ENCODE assay signal across 8 cellular contexts in genomic region chr14:92922883-92923743, GRCh38. TPM values are rescaled to one million over a fixed set of nuclear protein-coding genes. Genes with fewer than 3 reads are reported as not detected.
DNase-seq lines count a peak whose midpoint lies in the region; ATAC-seq and TF ChIP-seq lines count a peak whose summit lies in the region.

A gene with protein sequence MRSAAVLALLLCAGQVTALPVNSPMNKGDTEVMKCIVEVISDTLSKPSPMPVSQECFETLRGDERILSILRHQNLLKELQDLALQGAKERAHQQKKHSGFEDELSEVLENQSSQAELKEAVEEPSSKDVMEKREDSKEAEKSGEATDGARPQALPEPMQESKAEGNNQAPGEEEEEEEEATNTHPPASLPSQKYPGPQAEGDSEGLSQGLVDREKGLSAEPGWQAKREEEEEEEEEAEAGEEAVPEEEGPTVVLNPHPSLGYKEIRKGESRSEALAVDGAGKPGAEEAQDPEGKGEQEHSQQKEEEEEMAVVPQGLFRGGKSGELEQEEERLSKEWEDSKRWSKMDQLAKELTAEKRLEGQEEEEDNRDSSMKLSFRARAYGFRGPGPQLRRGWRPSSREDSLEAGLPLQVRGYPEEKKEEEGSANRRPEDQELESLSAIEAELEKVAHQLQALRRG (plus strand): TSS chr14:92923150. CDS start chr14:92923360, 210 bp downstream.

- H3K4me1 ChIP-seq in colonic mucosa (no peaks in the 10 kb centered on the region), stomach (peaks cover 0 to 11% (median 4%) of the 10 kb centered on the region in 4 donors)

- intact Hi-C loops in colonic mucosa (cut with DNase I), result no loop called here
- intact Hi-C loops in stomach (cut with DNase I; ENCODE audit: low total_unique reads), result no loop called here

- H3K4me3 ChIP-seq in colonic mucosa (no peak within 1 kb of the TSS), stomach (peak within 1 kb of the TSS in 3 of 4 donors; percentile 7 to 19 (median 11))

- 6 to 12% (median 11%) methylated on average over 53 to 86 of the region's 86 CpGs for WGBS in stomach, 5 donors

- H3K27me3 ChIP-seq in colonic mucosa (peaks cover 11% of the 10 kb centered on the region), stomach (peaks cover 0 to 77% (median 30%) of the 10 kb centered on the region in 3 donors)

- DNase-seq in ELR (ENCODE audit: low read depth) (peak; percentile 30), NCI-H146 (lab: John Stamatoyannopoulos, UW) (peak; percentile 77), colonic mucosa (peak; percentile 41), medulla oblongata (ENCODE audit: extremely low spot score) (peak; percentile 23), stomach (peak; percentile 44)

- no peak for TF ChIP-seq CTCF in VCaP (conservative IDR thresholded peaks at IDR 0.05)
- no peak for TF ChIP-seq CTCF in colonic mucosa (IDR thresholded peaks at IDR 0.05)
- TF ChIP-seq CTCF in stomach (IDR thresholded peaks at IDR 0.05), result no peak

- H3K9me3 ChIP-seq in colonic mucosa (no peaks in the 10 kb centered on the region), stomach (no peaks in the 10 kb centered on the region)

- H3K36me3 ChIP-seq in colonic mucosa, result no peaks in the 10 kb centered on the region
- no peaks in the 10 kb centered on the region for H3K36me3 ChIP-seq in stomach

- no peak within 1 kb of the TSS for H3K9ac ChIP-seq in colonic mucosa (ENCODE audit: low read depth in 2 of 2, low read length in 2 of 2)

- no peak for TF ChIP-seq POLR2A in stomach (IDR thresholded peaks at IDR 0.05)

- H3K27ac ChIP-seq in VCaP (peak within 1 kb of the TSS; percentile 65), colonic mucosa (no peak within 1 kb of the TSS), stomach (peak within 1 kb of the TSS in 1 of 5 donors; percentile 46)

- ATAC-seq in HG02610 (IDR thresholded peaks at IDR 0.05; ENCODE audit: unreplicated experiment) (no peak), HG02852 (IDR thresholded peaks at IDR 0.05; ENCODE audit: unreplicated experiment) (no peak)

- no peak for TF ChIP-seq EP300 in stomach (IDR thresholded peaks at IDR 0.05)

RNA-seq across cellular contexts. Expression of the gene that starts here (rescaled TPM):
- total RNA-seq in colonic mucosa, result 100 to 1,000 TPM; 137 to 326 TPM
- total RNA-seq in stomach, result 100 to 1,000 TPM in 3 of 5 donors, 10 to 100 TPM in 1, 1 to 10 TPM in 1; 2.3 to 455 (median 211) TPM
- polyA plus RNA-seq in stomach, result 100 to 1,000 TPM in 2 of 3 donors, 10 to 100 TPM in 1; 37.7 to 134 (median 130) TPM

Comparison
In these comparisons a context has a peak if more than half of its experiments do, and no peak if none do; other contexts are left out.
1. DNase-seq: peak in every context shown above with its lines; median percentile 77 in NCI-H146; 44 in stomach; 41 in colonic mucosa; 30 in ELR; 23 in medulla oblongata.